In genomic region chr7:2757361-2757903, GRCh38 we compare ENCODE assay signal across 8 cellular contexts.
DNase-seq lines count a peak whose midpoint lies in the region; ATAC-seq and TF ChIP-seq lines count a peak whose summit lies in the region.

No MANE protein-coding gene starts in this region.

- H3K36me3 ChIP-seq in breast epithelium (no peaks in the 10 kb centered on the region), upper lobe of right lung (no peaks in the 10 kb centered on the region)

- H3K4me1 Mint-ChIP-seq in natural killer cell treated with Interleukin-12 subunit alpha and Interleukin-12 subunit beta and Interleukin-15 and Interleukin-18, amount 100 ng/mL, for 72 hours (ENCODE audit: low read depth in 2 of 2) = peaks cover 37 to 41% of the 10 kb centered on the region in 2 donors
- peaks cover 29 to 31% of the 10 kb centered on the region in 2 donors for H3K4me1 Mint-ChIP-seq in natural killer cell
- peaks cover 33% of the 10 kb centered on the region for H3K4me1 Mint-ChIP-seq in memory B cell
- peaks cover 26 to 35% of the 10 kb centered on the region in 2 donors for H3K4me1 Mint-ChIP-seq in immature natural killer cell

- peak in 1 of 2 donors; percentile 3 for ATAC-seq in natural killer cell treated with Interleukin-12 subunit alpha and Interleukin-12 subunit beta and Interleukin-15 and Interleukin-18, amount 100 ng/mL, for 72 hours
- ATAC-seq in natural killer cell (no peak), memory B cell (ENCODE audit: low read depth) (no peak), upper lobe of right lung (no peak)

- peak overlapping the region; percentile 66 to 78 for H3K27ac ChIP-seq in breast epithelium
- peak overlapping the region; percentile 38 for H3K27ac ChIP-seq in upper lobe of right lung

- H3K4me3 ChIP-seq in breast epithelium = no peak overlapping the region
- no peak overlapping the region for H3K4me3 ChIP-seq in upper lobe of right lung

- no peaks in the 10 kb centered on the region for H3K27me3 Mint-ChIP-seq in natural killer cell treated with Interleukin-12 subunit alpha and Interleukin-12 subunit beta and Interleukin-15 and Interleukin-18, amount 100 ng/mL, for 72 hours
- no peaks in the 10 kb centered on the region for H3K27me3 Mint-ChIP-seq in natural killer cell (ENCODE audit: low read depth in 2 of 2)
- H3K27me3 Mint-ChIP-seq in memory B cell = no peaks in the 10 kb centered on the region
- peaks cover 0 to 3% (median 0%) of the 10 kb centered on the region in 3 donors for H3K27me3 Mint-ChIP-seq in immature natural killer cell (ENCODE audit: low read depth in 3 of 3)

- H3K4me1 ChIP-seq in breast epithelium = peaks cover 5 to 13% of the 10 kb centered on the region in 2 donors
- H3K4me1 ChIP-seq in upper lobe of right lung = peaks cover 38% of the 10 kb centered on the region

- H3K27ac Mint-ChIP-seq in natural killer cell treated with Interleukin-12 subunit alpha and Interleukin-12 subunit beta and Interleukin-15 and Interleukin-18, amount 100 ng/mL, for 72 hours = peak overlapping the region; percentile 82 to 87
- H3K27ac Mint-ChIP-seq in natural killer cell (peak overlapping the region in 1 of 2 donors; percentile 62), memory B cell (peak overlapping the region; percentile 73), immature natural killer cell (no peak overlapping the region)

- H3K27me3 ChIP-seq in breast epithelium (no peaks in the 10 kb centered on the region), upper lobe of right lung (no peaks in the 10 kb centered on the region)

- TF ChIP-seq CTCF in natural killer cell (IDR thresholded peaks at IDR 0.05) (no peak), breast epithelium (IDR thresholded peaks at IDR 0.05) (no peak), upper lobe of right lung (IDR thresholded peaks at IDR 0.05) (no peak)

- no peaks in the 10 kb centered on the region for H3K9me3 ChIP-seq in breast epithelium
- H3K9me3 ChIP-seq in upper lobe of right lung = no peaks in the 10 kb centered on the region

- TF ChIP-seq POLR2A in breast epithelium (IDR thresholded peaks at IDR 0.05) = no peak

- H3K9me3 Mint-ChIP-seq in natural killer cell treated with Interleukin-12 subunit alpha and Interleukin-12 subunit beta and Interleukin-15 and Interleukin-18, amount 100 ng/mL, for 72 hours = no peaks in the 10 kb centered on the region
- H3K9me3 Mint-ChIP-seq in natural killer cell (no peaks in the 10 kb centered on the region), memory B cell (no peaks in the 10 kb centered on the region), immature natural killer cell (no peaks in the 10 kb centered on the region)

- intact Hi-C loops in natural killer cell (cut with micrococcal nuclease) = no loop called here
- intact Hi-C loops in breast epithelium (cut with DNase I; ENCODE audit: low total_unique reads) = no loop called here
- intact Hi-C loops in upper lobe of right lung (cut with DNase I) = no loop called here

- peak overlapping the region; percentile 84 for H3K4me3 Mint-ChIP-seq in natural killer cell treated with Interleukin-12 subunit alpha and Interleukin-12 subunit beta and Interleukin-15 and Interleukin-18, amount 100 ng/mL, for 72 hours
- no peak overlapping the region for H3K4me3 Mint-ChIP-seq in natural killer cell
- H3K4me3 Mint-ChIP-seq in memory B cell = no peak overlapping the region
- H3K4me3 Mint-ChIP-seq in immature natural killer cell = no peak overlapping the region

- H3K36me3 Mint-ChIP-seq in natural killer cell treated with Interleukin-12 subunit alpha and Interleukin-12 subunit beta and Interleukin-15 and Interleukin-18, amount 100 ng/mL, for 72 hours = peaks cover 4% of the 10 kb centered on the region
- H3K36me3 Mint-ChIP-seq in natural killer cell (no peaks in the 10 kb centered on the region), memory B cell (peaks cover 30% of the 10 kb centered on the region), immature natural killer cell (peaks cover 6 to 19% (median 6%) of the 10 kb centered on the region in 3 donors)

- no peak for DNase-seq in natural killer cell treated with Interleukin-12 subunit alpha and Interleukin-12 subunit beta and Interleukin-15 and Interleukin-18, amount 100 ng/mL, for 72 hours (ENCODE audit: low spot score)
- DNase-seq in natural killer cell = no peak
- peak; percentile 24 for DNase-seq in NCI-H1694 (lab: John Stamatoyannopoulos, UW)
- peak; percentile 60 to 73 for DNase-seq in breast epithelium (ENCODE audit: low spot score in 2 of 2)
- DNase-seq in memory B cell (ENCODE audit: low spot score in 2 of 2) = no peak
- DNase-seq in upper lobe of right lung = no peak
- no peak for DNase-seq in NOMO-1 (lab: John Stamatoyannopoulos, UW; ENCODE audit: unreplicated experiment in 2 of 2)
- no peak for DNase-seq in immature natural killer cell

Comparison
In these comparisons a context has a peak if more than half of its experiments do, and no peak if none do; other contexts are left out.
1. DNase-seq: peak in NCI-H1694 (single experiment) and breast epithelium (2 of 2); none in natural killer cell treated with Interleukin-12 subunit alpha and Interleukin-12 subunit beta and Interleukin-15 and Interleukin-18, amount 100 ng/mL, for 72 hours (single experiment), natural killer cell (single experiment), memory B cell (0 of 2), upper lobe of right lung (single experiment), NOMO-1 (0 of 2) and immature natural killer cell (0 of 3).
2. H3K27ac Mint-ChIP-seq: peak in natural killer cell treated with Interleukin-12 subunit alpha and Interleukin-12 subunit beta and Interleukin-15 and Interleukin-18, amount 100 ng/mL, for 72 hours (2 of 2) and memory B cell (single experiment); none in immature natural killer cell (0 of 6).